ENCODE assay signal across 12 cellular contexts in the genomic region with DNA sequence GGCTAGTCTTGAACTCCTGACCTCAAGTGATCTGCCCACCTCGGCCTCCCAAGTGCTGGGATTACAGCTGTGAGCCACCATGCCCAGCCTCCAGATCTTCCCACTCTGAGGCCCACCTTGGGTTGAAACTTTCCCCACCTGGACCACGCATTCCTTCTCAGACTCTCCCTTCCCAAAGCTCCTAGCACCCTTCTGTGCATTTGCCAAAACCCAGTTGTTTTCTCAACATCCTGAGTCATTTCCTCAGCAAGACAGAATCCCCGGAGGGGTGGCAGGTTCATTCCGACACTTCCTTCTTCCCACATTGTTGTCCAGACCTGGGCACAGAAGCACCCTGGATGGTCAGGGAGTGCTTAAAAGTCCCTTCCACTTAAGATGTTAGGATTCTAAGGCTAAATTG. TPM values are rescaled to one million over a fixed set of nuclear protein-coding genes. Genes with fewer than 3 reads are reported as not detected.
A peak's percentile ranks its signal among the peaks of the same experiment; 100 is the strongest.
DNase-seq lines count a peak whose midpoint lies in the region; ATAC-seq and TF ChIP-seq lines count a peak whose summit lies in the region.
"Had no signal": no experiment of that assay in that cellular context is flagged by ENCODE, and none has a peak within 500 bp of the region (broad histone marks: within the 10 kb centered on the region; RNA-seq: fewer than 3 reads in every experiment).

No MANE protein-coding gene starts in this region.

- peaks cover 7% of the 10 kb centered on the region; the same call in 1 of the 2 replicates for H3K79me2 ChIP-seq in PC-9 (ENCODE audit: low read depth)

- peaks cover 16 to 17% of the 10 kb centered on the region in 2 donors for H3K36me3 Mint-ChIP-seq in CD14-positive monocyte

- H3K36me3 ChIP-seq in PC-9 (ENCODE audit: low read depth) (0 out of 2 replicates have a peak, but pooled peaks cover 7% of the 10 kb centered on the region), esophagus (ENCODE audit: control insufficient read depth in 2 of 2, insufficient read depth in 2 of 2, low read length in 1 of 2) (peaks cover 0 to 21% of the 10 kb centered on the region in 2 donors), psoas muscle (ENCODE audit: insufficient read depth in 1 of 2, low read depth in 1 of 2) (peaks cover 6 to 29% of the 10 kb centered on the region in 2 donors)

- H3K27me3 Mint-ChIP-seq in CD14-positive monocyte (ENCODE audit: low read depth in 3 of 3), result peaks cover 0 to 2% (median 0%) of the 10 kb centered on the region in 3 donors

- no peaks in the 10 kb centered on the region for H4K20me1 ChIP-seq in PC-9 (ENCODE audit: insufficient read depth)

- H3K4me1 ChIP-seq in PC-9 (replicated peaks; ENCODE audit: insufficient read depth), result peaks cover 69% of the 10 kb centered on the region
- H3K4me1 ChIP-seq in esophagus (ENCODE audit: control insufficient read depth in 2 of 2, insufficient read depth in 2 of 2, low read length in 1 of 2), result peaks cover 8 to 13% of the 10 kb centered on the region in 2 donors
- H3K4me1 ChIP-seq in psoas muscle, result peaks cover 65% of the 10 kb centered on the region
- H3K4me1 ChIP-seq: Peyer's patch had no signal

- no peak for DNase-seq in CD14-positive monocyte (ENCODE audit: low spot score)
- DNase-seq in PC-9, result peak; percentile 66 to 88
- peak in 1 of 2 donors; percentile 60 for DNase-seq in psoas muscle
- DNase-seq: activated CD8-positive, alpha-beta T cell treated with anti-CD3 and anti-CD28 coated beads, Interleukin-2, amount 10 ng/mL, durations not matched to agents 7 days and 5 days; midbrain; Peyer's patch; stimulated activated CD4-positive, alpha-beta T cell treated with anti-CD3 and anti-CD28 coated beads, Interleukin-4, amount 100 ng/mL, for 1 hour had no signal

- H3K27ac ChIP-seq in PC-9, result peak overlapping the region; percentile 99
- H3K27ac ChIP-seq in esophagus (ENCODE audit: low read depth in 2 of 2, low read length in 1 of 2), result peak overlapping the region; percentile 94
- H3K27ac ChIP-seq in psoas muscle, result peak overlapping the region; percentile 90

- no peaks in the 10 kb centered on the region for H3K9me3 Mint-ChIP-seq in CD14-positive monocyte

- intact Hi-C loops in CD14-positive monocyte (cut with micrococcal nuclease) (loop anchor here in 1 of 2 donors (10.0 kb wide), 1 partner anchor 175 kb away; no protein-coding TSS in a partner anchor), PC-9 (cut with micrococcal nuclease; ENCODE audit: unreplicated experiment) (loop anchor here (1.0 to 5.0 kb wide), 3 partner anchors 13 to 588 kb away; no protein-coding TSS in a partner anchor), psoas muscle (cut with DNase I) (loop anchor here in 1 of 2 donors (2.0 kb wide), 1 partner anchor 29 kb away; the partner anchor contains the start of gene BAG3)

- H3K9me2 ChIP-seq in PC-9 (ENCODE audit: insufficient read depth), result no peaks in the 10 kb centered on the region

- no TSS peak for BruUV-seq in PC-9 (replicated peaks; lab: Mats Ljungman, UMichigan)

- no peak overlapping the region; the same call in 1 of the 2 replicates for H3K4me3 ChIP-seq in PC-9
- no peak overlapping the region for H3K4me3 ChIP-seq in esophagus (ENCODE audit: low read depth in 1 of 2, low read length in 2 of 2)
- no peak overlapping the region for H3K4me3 ChIP-seq in psoas muscle
- H3K4me3 ChIP-seq: Peyer's patch had no signal

- peak overlapping the region; percentile 49 to 76 for H3K4me3 Mint-ChIP-seq in CD14-positive monocyte
- H3K4me3 Mint-ChIP-seq: activated CD8-positive, alpha-beta T cell treated with anti-CD3 and anti-CD28 coated beads, Interleukin-2, amount 10 ng/mL, durations not matched to agents 7 days and 5 days had no signal

- POLR2A ChIA-PET in PC-9 (lab: Charles Lee; ENCODE audit: unreplicated experiment), result interaction anchor here (0.5 to 0.7 kb wide), 3 partner anchors 46 to 214 kb away, joined by 3 to 15 read pairs (median 4); no protein-coding TSS in a partner anchor

- no peaks in the 10 kb centered on the region for H3K9me3 ChIP-seq in PC-9 (ENCODE audit: insufficient read depth, low read depth)
- H3K9me3 ChIP-seq in esophagus (ENCODE audit: control insufficient read depth in 2 of 2, insufficient read depth in 1 of 2, low read depth in 1 of 2, low read length in 1 of 2), result no peaks in the 10 kb centered on the region
- H3K9me3 ChIP-seq in psoas muscle, result no peaks in the 10 kb centered on the region
- H3K9me3 ChIP-seq: Peyer's patch had no signal

- peak overlapping the region; percentile 69 for H3K4me2 ChIP-seq in PC-9

- H3F3A ChIP-seq in PC-9 (ENCODE audit: insufficient read depth, low read depth), result peaks cover 78% of the 10 kb centered on the region

- no peaks in the 10 kb centered on the region for H3K27me3 ChIP-seq in PC-9 (ENCODE audit: insufficient read depth, low read depth)
- no peaks in the 10 kb centered on the region for H3K27me3 ChIP-seq in esophagus (ENCODE audit: control insufficient read depth in 1 of 2, insufficient read depth in 2 of 2, low read length in 2 of 2)
- no peaks in the 10 kb centered on the region for H3K27me3 ChIP-seq in psoas muscle (ENCODE audit: insufficient read depth in 3 of 3, low read length in 2 of 3)
- H3K27me3 ChIP-seq: Peyer's patch had no signal

- TF ChIP-seq CTCF in CD14-positive monocyte (IDR thresholded peaks at IDR 0.05) (no peak), PC-9 (conservative IDR thresholded peaks at IDR 0.05) (no peak), psoas muscle (IDR thresholded peaks at IDR 0.05) (no peak)

- H2AFZ ChIP-seq in PC-9, result no peak overlapping the region

- 38 to 55% methylated on average over 4 of the region's 4 CpGs for WGBS in esophagus, 2 donors
- WGBS in psoas muscle, 3 donors, result 41 to 52% (median 42%) methylated on average over 4 of the region's 4 CpGs

- peak overlapping the region; percentile 67 to 93 (median 87) for H3K27ac Mint-ChIP-seq in CD14-positive monocyte
- H3K27ac Mint-ChIP-seq: activated CD8-positive, alpha-beta T cell treated with anti-CD3 and anti-CD28 coated beads, Interleukin-2, amount 10 ng/mL, durations not matched to agents 7 days and 5 days had no signal

- peaks cover 39% of the 10 kb centered on the region for H3K4me1 Mint-ChIP-seq in CD14-positive monocyte

- ATAC-seq in psoas muscle (peak in 2 of 4 donors; percentile 3 to 7), GM21825 (IDR thresholded peaks at IDR 0.05; ENCODE audit: unreplicated experiment) (no peak), GM18519 (IDR thresholded peaks at IDR 0.05; ENCODE audit: low FRiP score, unreplicated experiment) (no peak), GM21717 (IDR thresholded peaks at IDR 0.05; ENCODE audit: unreplicated experiment) (no peak), HG02970 (IDR thresholded peaks at IDR 0.05; ENCODE audit: low FRiP score, unreplicated experiment) (no peak)
- ATAC-seq: activated CD8-positive, alpha-beta T cell treated with anti-CD3 and anti-CD28 coated beads, Interleukin-2, amount 10 ng/mL, durations not matched to agents 7 days and 5 days had no signal

- CTCF ChIA-PET in PC-9 (lab: Charles Lee), result no interaction called here

RNA-seq across cellular contexts. Expression of gene BAG3, which starts 28.9 kb away (rescaled TPM):
- polyA plus RNA-seq in CD14-positive monocyte (1 to 10 TPM; 1.0 to 2.8 TPM), esophagus (10 to 100 TPM; 39.4 to 57.2 TPM), psoas muscle (100 to 1,000 TPM; 283 to 571 (median 364) TPM)
- total RNA-seq in PC-9 (2021) (62.7 and 75.7 TPM in 2 replicates), psoas muscle (100 to 1,000 TPM; 354 to 855 (median 486) TPM)

RNA-seq across cellular contexts. Expression of gene INPP5F, which starts 45.8 kb away (rescaled TPM):
- polyA plus RNA-seq in CD14-positive monocyte, result 1 to 10 TPM; 5.1 to 6.9 TPM
- total RNA-seq in PC-9 (2021), result 11.4 and 12.4 TPM in 2 replicates
- polyA plus RNA-seq in esophagus, result 1 to 10 TPM; 5.1 to 5.8 TPM
- total RNA-seq in psoas muscle, result 10 to 100 TPM in 3 of 4 donors, 1 to 10 TPM in 1; 8.0 to 12.3 (median 10.7) TPM
- 10 to 100 TPM in 1 of 3 donors, 1 to 10 TPM in 2; 6.0 to 10.0 (median 8.0) TPM for polyA plus RNA-seq in psoas muscle

Comparison
In these comparisons a context has a peak if more than half of its experiments do, and no peak if none do; other contexts are left out.
1. RNA of gene BAG3, which starts 28.9 kb away (polyA plus RNA-seq): 283 to 571 TPM in psoas muscle and 39.4 to 57.2 TPM in esophagus; 1.0 to 2.8 TPM in CD14-positive monocyte; every median in the first group is over 10 times any median in the second.
2. Peak in every context shown above with its lines, with median percentiles within 50 percentile points of each other: H3K27ac ChIP-seq.